ENCODE assay signal across 8 cellular contexts in the genomic region with DNA sequence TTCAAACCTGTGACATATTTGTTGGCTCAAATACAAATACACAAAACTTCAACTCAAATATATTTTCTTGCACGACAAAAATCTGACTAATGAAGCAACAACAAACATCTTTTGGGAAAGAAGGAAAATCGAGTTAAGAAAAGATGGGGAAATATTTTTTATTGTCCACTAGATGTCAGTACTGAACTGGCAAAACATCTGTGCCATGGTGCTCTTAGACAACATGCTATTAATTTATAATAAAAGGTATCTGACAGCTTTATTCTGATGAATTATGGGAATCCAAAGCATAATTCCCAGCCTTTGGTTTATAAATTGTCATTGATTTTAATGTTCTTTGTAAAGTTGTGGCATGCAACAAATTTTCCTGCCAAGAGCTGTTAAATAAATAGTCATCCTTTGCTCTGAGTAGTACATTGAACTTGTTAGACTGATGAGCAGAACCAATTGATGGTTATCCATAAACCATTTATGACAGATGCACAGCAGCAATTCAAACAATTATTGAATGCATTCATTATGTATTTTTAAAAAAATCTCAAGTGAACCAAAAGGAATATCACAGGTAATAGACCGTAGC.
DNase-seq lines count a peak whose midpoint lies in the region; ATAC-seq and TF ChIP-seq lines count a peak whose summit lies in the region.

No MANE protein-coding gene starts in this region.

- WGBS in esophagus muscularis mucosa = 31% methylated on average over 3 of the region's 3 CpGs

- peak; percentile 71 for TF ChIP-seq CTCF in CD14-positive monocyte (IDR thresholded peaks at IDR 0.05)
- TF ChIP-seq CTCF in HFFc6 (IDR thresholded peaks at IDR 0.05) = peak; percentile 85
- peak; percentile 76 for TF ChIP-seq CTCF in OCI-LY3 (IDR thresholded peaks at IDR 0.05; ENCODE audit: low read depth, low read length)
- peak; percentile 54 to 59 (median 59) for TF ChIP-seq CTCF in esophagus muscularis mucosa (IDR thresholded peaks at IDR 0.05)
- TF ChIP-seq CTCF in retinal pigment epithelial cell (conservative IDR thresholded peaks at IDR 0.05; ENCODE audit: low read depth, low read length) = peak; percentile 51

- H3K9me3 Mint-ChIP-seq in CD14-positive monocyte = peaks cover 0 to 2% (median 0%) of the 10 kb centered on the region in 7 donors
- H3K9me3 Mint-ChIP-seq in HFFc6 = no peaks in the 10 kb centered on the region

- H3K36me3 ChIP-seq in OCI-LY3 (replicated peaks; ENCODE audit: low read depth, low read length) (no peaks in the 10 kb centered on the region), esophagus muscularis mucosa (no peaks in the 10 kb centered on the region)

- no peak overlapping the region for H3K27ac ChIP-seq in OCI-LY3 (ENCODE audit: low read length)
- no peak overlapping the region for H3K27ac ChIP-seq in esophagus muscularis mucosa (replicated peaks in 1 of 4)

- H3K9me3 ChIP-seq in OCI-LY3 (ENCODE audit: insufficient read depth, low read length) (no peaks in the 10 kb centered on the region), esophagus muscularis mucosa (no peaks in the 10 kb centered on the region)

- H3K4me3 Mint-ChIP-seq in CD14-positive monocyte (no peak overlapping the region), HFFc6 (no peak overlapping the region)

- H3K4me3 ChIP-seq in OCI-LY3 (ENCODE audit: low read length) (no peak overlapping the region), esophagus muscularis mucosa (peak overlapping the region in 1 of 4 donors; percentile 17), retinal pigment epithelial cell (ENCODE audit: low read length) (no peak overlapping the region)

- no peaks in the 10 kb centered on the region for H3K79me2 ChIP-seq in OCI-LY3 (ENCODE audit: low read length)

- intact Hi-C loops in CD14-positive monocyte (cut with micrococcal nuclease) (no loop called here), esophagus muscularis mucosa (cut with DNase I) (loop anchor here (5.0 kb wide), 1 partner anchor 196 kb away; no protein-coding TSS in a partner anchor), sciatic nerve (cut with DNase I) (no loop called here)

- DNase-seq in CD14-positive monocyte (ENCODE audit: low spot score) = no peak
- DNase-seq in HFFc6 = peak; percentile 2
- DNase-seq in esophagus muscularis mucosa (ENCODE audit: extremely low spot score) = no peak
- DNase-seq in retinal pigment epithelial cell (ENCODE audit: low read depth) = no peak
- no peak for DNase-seq in stimulated activated CD8-positive, alpha-beta memory T cell treated with anti-CD3 and anti-CD28 coated beads, Interleukin-4, amount 100 ng/mL, for 48 hours
- DNase-seq in sciatic nerve (ENCODE audit: low spot score) = no peak

- H3K27ac Mint-ChIP-seq in CD14-positive monocyte (no peak overlapping the region), HFFc6 (no peak overlapping the region)

- H4K20me1 ChIP-seq in OCI-LY3 (ENCODE audit: insufficient read depth, low read length) = no peaks in the 10 kb centered on the region

- H3K27me3 Mint-ChIP-seq in CD14-positive monocyte (ENCODE audit: low read depth in 3 of 3) = peaks cover 4 to 9% (median 5%) of the 10 kb centered on the region in 3 donors
- peaks cover 2% of the 10 kb centered on the region for H3K27me3 Mint-ChIP-seq in HFFc6 (ENCODE audit: insufficient read depth)

- ATAC-seq in GM19463 (IDR thresholded peaks at IDR 0.05; ENCODE audit: unreplicated experiment) (no peak), sciatic nerve (no peak)

- H3K9ac ChIP-seq in OCI-LY3 (ENCODE audit: low read length) = no peak overlapping the region

- peaks cover 11% of the 10 kb centered on the region for H3K4me1 ChIP-seq in OCI-LY3 (ENCODE audit: low read length)
- peaks cover 0 to 23% (median 17%) of the 10 kb centered on the region in 4 donors for H3K4me1 ChIP-seq in esophagus muscularis mucosa

- H3K4me2 ChIP-seq in OCI-LY3 (ENCODE audit: low read length) = peak overlapping the region; percentile 21; the same call in 1 of the 2 replicates

- TF ChIP-seq POLR2A in esophagus muscularis mucosa (IDR thresholded peaks at IDR 0.05; ENCODE audit: low read depth) = no peak

- no peaks in the 10 kb centered on the region for H3K36me3 Mint-ChIP-seq in CD14-positive monocyte
- H3K36me3 Mint-ChIP-seq in HFFc6 (ENCODE audit: low read depth) = no peaks in the 10 kb centered on the region

- TF ChIP-seq EP300 in esophagus muscularis mucosa (IDR thresholded peaks at IDR 0.05) = no peak

- H3K4me1 Mint-ChIP-seq in CD14-positive monocyte (no peaks in the 10 kb centered on the region), HFFc6 (ENCODE audit: low read depth) (no peaks in the 10 kb centered on the region)

- H3K27me3 ChIP-seq in OCI-LY3 (ENCODE audit: low read depth, low read length) = peaks cover 43% of the 10 kb centered on the region
- H3K27me3 ChIP-seq in esophagus muscularis mucosa = no peaks in the 10 kb centered on the region

- no peak overlapping the region for H2AFZ ChIP-seq in OCI-LY3 (ENCODE audit: low read depth, low read length)
